ENCODE assay signal across 28 cellular contexts in genomic region chr9:129701054-129701453, GRCh38. TPM values are rescaled to one million over a fixed set of nuclear protein-coding genes. Genes with fewer than 3 reads are reported as not detected.
"Had no signal": no experiment of that assay in that cellular context is flagged by ENCODE, and none has a peak within 500 bp of the region (broad histone marks: within the 10 kb centered on the region; RNA-seq: fewer than 3 reads in every experiment).

No MANE protein-coding gene starts in this region.

- H3K9me3 Mint-ChIP-seq: activated B cell treated with CpG ODN at 0.5 μM for 24 hours; activated CD4-positive, alpha-beta T cell treated with anti-CD3 and anti-CD28 coated beads, Interleukin-2, amount 10 ng/mL, durations not matched to agents 24 days and 14 days; activated naive CD4-positive, alpha-beta T cell treated with anti-CD3 and anti-CD28 coated beads for 36 hours; activated T-cell treated with anti-CD3 and anti-CD28 coated beads, Interleukin-2, amount 50 U/mL, for 4 hours; T-cell had no signal

- H3K4me3 Mint-ChIP-seq: activated B cell treated with CpG ODN at 0.5 μM for 24 hours; activated CD4-positive, alpha-beta T cell treated with anti-CD3 and anti-CD28 coated beads, Interleukin-2, amount 10 ng/mL, durations not matched to agents 24 days and 14 days; activated naive CD4-positive, alpha-beta T cell treated with anti-CD3 and anti-CD28 coated beads for 36 hours; activated naive CD8-positive, alpha-beta T cell; activated T-cell treated with anti-CD3 and anti-CD28 coated beads, Interleukin-2, amount 50 U/mL, for 4 hours; T-cell had no signal

- H3K9me3 ChIP-seq: MG63 had no signal

- H3K36me3 ChIP-seq: brain microvascular endothelial cell, MG63 had no signal

- ATAC-seq: activated T-cell treated with anti-CD3 and anti-CD28 coated beads, Interleukin-2, amount 50 U/mL, for 4 hours; T-cell had no signal

- H3K36me3 Mint-ChIP-seq: activated naive CD8-positive, alpha-beta T cell; T-cell had no signal

- DNase-seq: activated B cell treated with CpG ODN at 0.5 μM for 24 hours; activated CD4-positive, alpha-beta T cell treated with anti-CD3 and anti-CD28 coated beads for 1 hour; activated CD4-positive, alpha-beta T cell treated with anti-CD3 and anti-CD28 coated beads, Interleukin-2, amount 10 ng/mL, durations not matched to agents 24 days and 14 days; activated CD4-positive, alpha-beta T cell treated with anti-CD3 and anti-CD28 coated beads, Interleukin-2, amount 50 U/mL, for 48 hours; activated CD8-positive, alpha-beta memory T cell treated with anti-CD3 and anti-CD28 coated beads for 24 hours; activated gamma-delta T cell; activated naive CD4-positive, alpha-beta T cell treated with anti-CD3 and anti-CD28 coated beads for 36 hours; activated T-cell treated with anti-CD3 and anti-CD28 coated beads, Interleukin-2, amount 50 U/mL, for 4 hours; amygdala; brain microvascular endothelial cell; caudate nucleus; MG63; MV-4-11; NCI-H1092 treated with DMSO at 0.1 percent for 48 hours; NCI-H1436; NCI-H1694 treated with DMSO at 0.1 percent for 48 hours; NCI-H2029 treated with DMSO at 0.1 percent for 48 hours; NCI-H345; NCI-H510A; NCI-H526 treated with DMSO at 0.1 percent for 48 hours; NCI-H82; SIG-M5; T-cell; T-helper 2 cell; T1000 had no signal

- H3K27ac ChIP-seq: brain microvascular endothelial cell had no signal

- H3K27me3 ChIP-seq: MG63 had no signal

- H3K27ac Mint-ChIP-seq: activated B cell treated with CpG ODN at 0.5 μM for 24 hours; activated CD4-positive, alpha-beta T cell treated with anti-CD3 and anti-CD28 coated beads, Interleukin-2, amount 10 ng/mL, durations not matched to agents 24 days and 14 days; activated naive CD4-positive, alpha-beta T cell treated with anti-CD3 and anti-CD28 coated beads for 36 hours; activated naive CD8-positive, alpha-beta T cell; T-cell had no signal

- H3K4me3 ChIP-seq: MG63 had no signal

RNA-seq across cellular contexts. Expression of gene PRRX2, which starts 35.6 kb away (rescaled TPM):
- total RNA-seq: activated B cell treated with CpG ODN at 0.5 μM for 24 hours, OCI-LY7, RPMI7951 had no signal

RNA-seq across cellular contexts. Expression of gene PTGES, which starts 51.8 kb away (rescaled TPM):
- total RNA-seq: activated B cell treated with CpG ODN at 0.5 μM for 24 hours; activated T-cell treated with anti-CD3 and anti-CD28 coated beads, Interleukin-2, amount 50 U/mL, for 4 hours; OCI-LY7; T-cell had no signal
